ENCODE assay signal across 8 cellular contexts in genomic region chr6:106163446-106163965, GRCh38.
DNase-seq lines count a peak whose midpoint lies in the region; ATAC-seq and TF ChIP-seq lines count a peak whose summit lies in the region.

No MANE protein-coding gene starts in this region.

- H3K27me3 ChIP-seq in mucosa of stomach (ENCODE audit: control insufficient read depth, insufficient read depth, low read length) (no peaks in the 10 kb centered on the region), thymus (ENCODE audit: control insufficient read depth, insufficient read depth) (no peaks in the 10 kb centered on the region)

- H3K9me3 Mint-ChIP-seq in T-cell, result no peaks in the 10 kb centered on the region

- TF ChIP-seq CTCF in cardiac fibroblast (IDR thresholded peaks at IDR 0.05; ENCODE audit: low read depth, low read length) (peak; percentile 23), GM13976 (IDR thresholded peaks at IDR 0.05; ENCODE audit: borderline replicate concordance, control extremely low read depth, extremely low read depth, insufficient read depth, missing control alignments) (no peak)

- WGBS in thymus, result 54% methylated on average over 7 of the region's 7 CpGs

- in situ Hi-C loops in GM13976 (cut with MboI; ENCODE audit: low sequenced_read_pairs, unreplicated experiment), result loop anchor here (10.0 kb wide), 1 partner anchor 59 kb away; no protein-coding TSS in a partner anchor

- H3K4me3 ChIP-seq in cardiac fibroblast (replicated peaks in 1 of 2; ENCODE audit: low read depth in 2 of 2, low read length in 2 of 2) (no peak overlapping the region), mucosa of stomach (ENCODE audit: low read length) (no peak overlapping the region), thymus (ENCODE audit: low read length) (no peak overlapping the region)

- POLR2A ChIA-PET in T-cell (lab: Charles Lee), result interaction anchor here in 1 of 2 donors (0.6 kb wide), 1 partner anchor 92 kb away, joined by 3 read pairs; no protein-coding TSS in a partner anchor

- no peaks in the 10 kb centered on the region for H3K36me3 Mint-ChIP-seq in T-cell

- H3K4me3 Mint-ChIP-seq in T-cell, result peak overlapping the region; percentile 30 to 55 (median 51)

- H3K4me1 ChIP-seq in mucosa of stomach (ENCODE audit: control insufficient read depth, insufficient read depth, low read length) (no peaks in the 10 kb centered on the region), thymus (ENCODE audit: control insufficient read depth, insufficient read depth, low read length) (no peaks in the 10 kb centered on the region)

- H3K27ac Mint-ChIP-seq in T-cell, result peak overlapping the region; percentile 89 to 92

- CTCF ChIA-PET in T-cell (lab: Charles Lee), result interaction anchor here in 1 of 2 donors (0.6 to 2.9 kb wide), 6 partner anchors 24 to 78 kb away, joined by 3 to 16 read pairs (median 3); partner anchors contain the start of gene PRDM1

- H3K4me1 Mint-ChIP-seq in T-cell, result peaks cover 30 to 40% (median 30%) of the 10 kb centered on the region in 3 donors

- no peaks in the 10 kb centered on the region for H3K27me3 Mint-ChIP-seq in T-cell

- ATAC-seq in GM18502 (IDR thresholded peaks at IDR 0.05; ENCODE audit: poor library complexity, unreplicated experiment), result peak; percentile 24
- ATAC-seq in HG02938 (IDR thresholded peaks at IDR 0.05; ENCODE audit: unreplicated experiment), result peak; percentile 20
- peak; percentile 65 to 76 (median 74) for ATAC-seq in T-cell (replicated peaks in 1 of 4)

- H3K27ac ChIP-seq in thymus (ENCODE audit: low read depth), result peak overlapping the region; percentile 11

- H3K9ac ChIP-seq in mucosa of stomach (ENCODE audit: low read length), result peak overlapping the region; percentile 13

- H3K36me3 ChIP-seq in mucosa of stomach (ENCODE audit: control insufficient read depth, insufficient read depth, low read length) (no peaks in the 10 kb centered on the region), thymus (ENCODE audit: control insufficient read depth, insufficient read depth) (no peaks in the 10 kb centered on the region)

- DNase-seq in T-cell (peak in 25 of 34 experiments; percentile 17 to 43 (median 26)), cardiac fibroblast (ENCODE audit: low read depth in 2 of 2) (peak; percentile 77 to 79), SHP77 treated with DMSO at 0.1 percent for 48 hours (lab: John Stamatoyannopoulos, UW) (no peak), GM13976 (ENCODE audit: low spot score) (no peak)

- no peaks in the 10 kb centered on the region for H3K9me3 ChIP-seq in mucosa of stomach (ENCODE audit: control insufficient read depth, low read length)
- H3K9me3 ChIP-seq in thymus (ENCODE audit: control insufficient read depth), result no peaks in the 10 kb centered on the region

Comparison
In these comparisons a context has a peak if more than half of its experiments do, and no peak if none do; other contexts are left out.
1. ATAC-seq: peak in every context shown above with its lines; median percentile 74 in T-cell; 24 in GM18502; 20 in HG02938.
2. DNase-seq: peak in T-cell (25 of 34) and cardiac fibroblast (2 of 2); none in SHP77 treated with DMSO at 0.1 percent for 48 hours (single experiment) and GM13976 (single experiment).